12 cellular contexts compared by ENCODE assay signal in the genomic region with DNA sequence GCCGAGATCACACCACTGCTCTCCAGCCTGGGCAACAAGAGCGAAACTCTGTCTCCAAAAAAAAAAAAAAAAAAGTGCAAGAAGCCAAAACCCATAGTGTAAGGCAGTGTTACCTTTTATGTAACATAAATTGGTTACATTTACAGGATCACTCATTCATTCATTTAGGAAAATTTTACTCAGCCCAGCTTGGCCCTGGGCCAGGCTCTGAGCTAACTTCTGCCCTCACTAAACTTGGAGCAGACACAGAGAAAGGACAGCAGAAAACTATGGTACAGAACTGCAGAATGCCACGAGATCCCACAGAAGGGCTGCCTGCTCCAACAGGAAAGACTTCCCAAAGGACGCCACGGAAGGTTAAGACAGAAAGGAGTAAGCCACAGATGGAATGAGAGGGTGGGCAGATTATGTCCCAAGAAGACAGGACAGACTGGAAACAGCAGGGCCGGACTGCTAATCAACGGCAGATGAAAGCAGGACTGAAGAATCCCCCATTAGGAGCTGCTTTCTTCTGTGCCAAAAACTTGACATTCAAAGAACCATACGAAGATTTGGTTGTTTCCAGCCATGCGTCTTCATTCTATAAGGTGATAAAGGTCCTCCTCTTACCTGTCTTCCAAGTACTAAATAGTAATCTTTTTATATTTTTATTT. TPM values are rescaled to one million over a fixed set of nuclear protein-coding genes. Genes with fewer than 3 reads are reported as not detected.
DNase-seq lines count a peak whose midpoint lies in the region; ATAC-seq and TF ChIP-seq lines count a peak whose summit lies in the region.
"Had no signal": no experiment of that assay in that cellular context is flagged by ENCODE, and none has a peak within 500 bp of the region (broad histone marks: within the 10 kb centered on the region; RNA-seq: fewer than 3 reads in every experiment).

No MANE protein-coding gene starts in this region.

- peak; percentile 47 for ATAC-seq in activated CD4-positive, alpha-beta T cell treated with anti-CD3 and anti-CD28 coated beads for 36 hours
- ATAC-seq in heart right ventricle (peak in 7 of 8 donors; percentile 20 to 61 (median 39)), GM21423 (IDR thresholded peaks at IDR 0.05; ENCODE audit: unreplicated experiment) (no peak)
- ATAC-seq: A549 had no signal

- peaks cover 8 to 84% (median 35%) of the 10 kb centered on the region in 9 donors for H3K4me1 ChIP-seq in heart right ventricle

- no peaks in the 10 kb centered on the region for H3K36me3 ChIP-seq in heart right ventricle

- intact Hi-C loops in activated CD4-positive, alpha-beta T cell treated with anti-CD3 and anti-CD28 coated beads for 36 hours (cut with DNase I, micrococcal nuclease), result no loop called here
- intact Hi-C loops in activated CD4-positive, alpha-beta T cell treated with anti-CD3 and anti-CD28 coated beads, Interleukin-2, amount 10 ng/mL, durations not matched to agents 24 days and 14 days (cut with micrococcal nuclease), result no loop called here
- intact Hi-C loops in heart right ventricle (cut with DNase I), result loop anchor here in 1 of 10 donors (10.0 kb wide), 1 partner anchor 1166 kb away; no protein-coding TSS in a partner anchor

- no peaks in the 10 kb centered on the region for H3K9me3 Mint-ChIP-seq in activated CD4-positive, alpha-beta T cell treated with anti-CD3 and anti-CD28 coated beads for 36 hours (ENCODE audit: low read depth)
- no peaks in the 10 kb centered on the region for H3K9me3 Mint-ChIP-seq in activated CD4-positive, alpha-beta T cell treated with anti-CD3 and anti-CD28 coated beads, Interleukin-2, amount 10 ng/mL, durations not matched to agents 24 days and 14 days
- H3K9me3 Mint-ChIP-seq: neural crest cell had no signal

- H3K9me3 ChIP-seq in heart right ventricle, result no peaks in the 10 kb centered on the region
- H3K9me3 ChIP-seq: A549 had no signal

- CTCF ChIA-PET in activated CD4-positive, alpha-beta T cell treated with anti-CD3 and anti-CD28 coated beads for 36 hours (lab: Charles Lee), result interaction anchor here (0.7 to 1.0 kb wide), 2 partner anchors 11 to 73 kb away, joined by 4 to 5 read pairs; no protein-coding TSS in a partner anchor

- H3K27ac Mint-ChIP-seq in activated CD4-positive, alpha-beta T cell treated with anti-CD3 and anti-CD28 coated beads for 36 hours, result no peak overlapping the region
- H3K27ac Mint-ChIP-seq in activated CD4-positive, alpha-beta T cell treated with anti-CD3 and anti-CD28 coated beads, Interleukin-2, amount 10 ng/mL, durations not matched to agents 24 days and 14 days, result no peak overlapping the region

- H3K27me3 ChIP-seq in heart right ventricle, result no peaks in the 10 kb centered on the region

- TF ChIP-seq CTCF in VCaP (conservative IDR thresholded peaks at IDR 0.05) (no peak), heart right ventricle (IDR thresholded peaks at IDR 0.05) (no peak)

- H3K27ac ChIP-seq in VCaP (0 out of 2 replicates have a peak overlapping the region, but pooled peaks have one; percentile 14), heart right ventricle (peak overlapping the region in 8 of 10 donors; percentile 20 to 63 (median 55))
- H3K27ac ChIP-seq: A549 had no signal

- H3K4me3 Mint-ChIP-seq in activated CD4-positive, alpha-beta T cell treated with anti-CD3 and anti-CD28 coated beads for 36 hours, result no peak overlapping the region
- no peak overlapping the region for H3K4me3 Mint-ChIP-seq in activated CD4-positive, alpha-beta T cell treated with anti-CD3 and anti-CD28 coated beads, Interleukin-2, amount 10 ng/mL, durations not matched to agents 24 days and 14 days
- H3K4me3 Mint-ChIP-seq: neural crest cell had no signal

- H3K4me3 ChIP-seq in heart right ventricle, result no peak overlapping the region
- H3K4me3 ChIP-seq: A549 had no signal

- peaks cover 9% of the 10 kb centered on the region for H3K4me1 Mint-ChIP-seq in activated CD4-positive, alpha-beta T cell treated with anti-CD3 and anti-CD28 coated beads for 36 hours
- no peaks in the 10 kb centered on the region for H3K4me1 Mint-ChIP-seq in activated CD4-positive, alpha-beta T cell treated with anti-CD3 and anti-CD28 coated beads, Interleukin-2, amount 10 ng/mL, durations not matched to agents 24 days and 14 days
- H3K4me1 Mint-ChIP-seq: neural crest cell had no signal

- WGBS in heart right ventricle, 2 donors, result 31 to 32% methylated on average over 9 of the region's 9 CpGs

- peak; percentile 61 for DNase-seq in activated CD4-positive, alpha-beta T cell treated with anti-CD3 and anti-CD28 coated beads for 36 hours
- DNase-seq in activated CD4-positive, alpha-beta T cell treated with anti-CD3 and anti-CD28 coated beads, Interleukin-2, amount 10 ng/mL, durations not matched to agents 24 days and 14 days, result no peak
- DNase-seq in heart right ventricle (peak in 1 of 2 donors; percentile 42), GM19238 (ENCODE audit: insufficient read length, low spot score) (no peak), SHP77 (lab: John Stamatoyannopoulos, UW) (no peak)
- peak; percentile 9 to 22 for DNase-seq in stimulated activated CD4-positive, alpha-beta T cell treated with anti-CD3 and anti-CD28 coated beads, Interleukin-4, amount 100 ng/mL, for 4 hours
- DNase-seq: NCI-H1092; stimulated activated naive CD4-positive, alpha-beta T cell had no signal

- no peaks in the 10 kb centered on the region for H3K36me3 Mint-ChIP-seq in activated CD4-positive, alpha-beta T cell treated with anti-CD3 and anti-CD28 coated beads for 36 hours (ENCODE audit: low read depth)
- no peaks in the 10 kb centered on the region for H3K36me3 Mint-ChIP-seq in activated CD4-positive, alpha-beta T cell treated with anti-CD3 and anti-CD28 coated beads, Interleukin-2, amount 10 ng/mL, durations not matched to agents 24 days and 14 days (ENCODE audit: low read depth)

- POLR2A ChIA-PET in activated CD4-positive, alpha-beta T cell treated with anti-CD3 and anti-CD28 coated beads for 36 hours (lab: Charles Lee), result no interaction called here

- H3K27me3 Mint-ChIP-seq in activated CD4-positive, alpha-beta T cell treated with anti-CD3 and anti-CD28 coated beads for 36 hours, result no peaks in the 10 kb centered on the region
- H3K27me3 Mint-ChIP-seq in activated CD4-positive, alpha-beta T cell treated with anti-CD3 and anti-CD28 coated beads, Interleukin-2, amount 10 ng/mL, durations not matched to agents 24 days and 14 days, result no peaks in the 10 kb centered on the region

RNA-seq across cellular contexts. Expression of gene PPP1R13B, which starts 18.9 kb away (rescaled TPM):
- 10 to 100 TPM in 1 of 2 experiments, 1 to 10 TPM in 1; 9.3 to 10.3 TPM for total RNA-seq in activated CD4-positive, alpha-beta T cell treated with anti-CD3 and anti-CD28 coated beads for 36 hours
- 8.6 and 8.8 TPM in 2 replicates for total RNA-seq in activated CD4-positive, alpha-beta T cell treated with anti-CD3 and anti-CD28 coated beads, Interleukin-2, amount 10 ng/mL, durations not matched to agents 24 days and 14 days
- total RNA-seq in heart right ventricle, result 100 to 1,000 TPM in 2 of 10 donors, 10 to 100 TPM in 8; 64.8 to 124 (median 77.0) TPM
- 10 to 100 TPM; 21.6 to 70.2 TPM for polyA plus RNA-seq in heart right ventricle

Comparison
In these comparisons a context has a peak if more than half of its experiments do, and no peak if none do; other contexts are left out.
1. DNase-seq: peak in activated CD4-positive, alpha-beta T cell treated with anti-CD3 and anti-CD28 coated beads for 36 hours (single experiment) and stimulated activated CD4-positive, alpha-beta T cell treated with anti-CD3 and anti-CD28 coated beads, Interleukin-4, amount 100 ng/mL, for 4 hours (2 of 2); none in activated CD4-positive, alpha-beta T cell treated with anti-CD3 and anti-CD28 coated beads, Interleukin-2, amount 10 ng/mL, durations not matched to agents 24 days and 14 days (single experiment), GM19238 (single experiment) and SHP77 (0 of 2).